Comparison of ENCODE assay signal across 9 cellular contexts in the genomic region with DNA sequence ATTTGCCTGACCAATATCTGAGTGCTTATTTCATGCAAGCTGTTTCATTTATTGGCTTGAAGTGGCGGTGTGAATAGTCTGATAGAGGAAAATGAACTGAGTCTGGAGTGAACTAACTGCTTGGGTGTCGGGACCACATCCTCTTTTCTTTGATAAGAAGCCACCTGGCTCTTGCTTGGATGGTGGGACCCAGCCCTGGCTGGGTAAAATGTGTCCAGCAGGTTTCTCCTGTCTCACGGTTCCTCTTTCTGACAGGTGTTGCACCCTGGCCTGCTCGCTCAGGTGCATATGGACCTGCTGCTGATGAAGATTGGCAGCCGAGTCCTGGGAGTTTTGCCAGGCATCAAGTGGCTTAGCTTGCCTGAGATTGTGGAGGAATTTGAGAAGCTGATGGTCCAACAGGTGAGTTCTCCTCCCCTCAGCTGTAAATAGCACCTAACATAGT. TPM values are rescaled to one million over a fixed set of nuclear protein-coding genes. Genes with fewer than 3 reads are reported as not detected.
DNase-seq lines count a peak whose midpoint lies in the region; ATAC-seq and TF ChIP-seq lines count a peak whose summit lies in the region.
"Had no signal": no experiment of that assay in that cellular context is flagged by ENCODE, and none has a peak within 500 bp of the region (broad histone marks: within the 10 kb centered on the region; RNA-seq: fewer than 3 reads in every experiment).

No MANE protein-coding gene starts in this region.

- no peaks in the 10 kb centered on the region for H3K9me3 Mint-ChIP-seq in WTC11

- H3K4me2 ChIP-seq in neural cell (ENCODE audit: low read length), result no peak overlapping the region

- H2AFZ ChIP-seq in neural cell (ENCODE audit: low read depth, low read length), result no peak overlapping the region

- peaks cover 4% of the 10 kb centered on the region for H3K36me3 Mint-ChIP-seq in WTC11

- no peaks in the 10 kb centered on the region for H3K9me3 ChIP-seq in neural cell (ENCODE audit: low read length)

- CTCF ChIA-PET in WTC11 (lab: Charles Lee), result interaction anchor here (1.2 to 3.4 kb wide), 9 partner anchors 12 to 309 kb away, joined by 3 to 21 read pairs (median 7); partner anchors contain the start of gene DENND2A

- H3K36me3 ChIP-seq in neural cell (ENCODE audit: insufficient read depth, low read length), result no peaks in the 10 kb centered on the region

- TF ChIP-seq CTCF in WTC11 (IDR thresholded peaks at IDR 0.05), result no peak
- TF ChIP-seq CTCF in neural cell (IDR thresholded peaks at IDR 0.05; ENCODE audit: poor library complexity, severe bottlenecking), result no peak

- POLR2A ChIA-PET in WTC11 (lab: Charles Lee), result interaction anchor here (0.5 to 0.6 kb wide), 2 partner anchors 158 to 159 kb away, joined by 3 read pairs; no protein-coding TSS in a partner anchor

- H3K4me3 Mint-ChIP-seq in WTC11, result peak overlapping the region; percentile 76

- 0 out of 2 replicates have a peak, but pooled peaks cover 2% of the 10 kb centered on the region for H3K27me3 Mint-ChIP-seq in WTC11 (ENCODE audit: low read depth)

- H3K27me3 ChIP-seq in neural cell (ENCODE audit: insufficient read depth, low read depth, low read length), result peaks cover 13% of the 10 kb centered on the region

- H3K4me1 Mint-ChIP-seq in WTC11, result peaks cover 11% of the 10 kb centered on the region

- no peak overlapping the region for H3K9ac ChIP-seq in neural cell (ENCODE audit: low read length)

- peak overlapping the region; percentile 74 for H3K4me3 ChIP-seq in neural cell (ENCODE audit: low read length)

- TF ChIP-seq EP300 in neural cell (conservative IDR thresholded peaks at IDR 0.05; ENCODE audit: poor library complexity, severe bottlenecking), result no peak

- ATAC-seq in GM18499 (IDR thresholded peaks at IDR 0.05; ENCODE audit: insufficient read depth, unreplicated experiment) (peak; percentile 35), HG02798 (IDR thresholded peaks at IDR 0.05; ENCODE audit: poor library complexity, unreplicated experiment) (peak; percentile 26), WTC11 (no peak)

- H3K27ac Mint-ChIP-seq in WTC11, result no peak overlapping the region

- no peak for DNase-seq in WTC11 (ENCODE audit: low spot score)
- DNase-seq in NCI-H1436 treated with DMSO at 0.1 percent for 48 hours (lab: John Stamatoyannopoulos, UW), result no peak
- DNase-seq in stimulated activated CD8-positive, alpha-beta memory T cell treated with anti-CD3 and anti-CD28 coated beads, Interleukin-4, amount 100 ng/mL, for 48 hours, result no peak
- DNase-seq in NCI-H1092 treated with DMSO at 0.1 percent for 48 hours (lab: John Stamatoyannopoulos, UW), result no peak
- DNase-seq in NCI-H1694 (lab: John Stamatoyannopoulos, UW), result no peak

- no peak for TF ChIP-seq RAD21 in neural cell (conservative IDR thresholded peaks at IDR 0.05)

- H4K20me1 ChIP-seq in neural cell (ENCODE audit: insufficient read depth), result no peaks in the 10 kb centered on the region

- no peaks in the 10 kb centered on the region for H3K79me2 ChIP-seq in neural cell (replicated peaks; ENCODE audit: insufficient read depth, low read length)

- H3F3A ChIP-seq in neural cell (ENCODE audit: insufficient read depth, low read length, poor library complexity, severe bottlenecking), result no peaks in the 10 kb centered on the region

- H3K27ac ChIP-seq in neural cell (ENCODE audit: low read length), result no peak overlapping the region

- no peaks in the 10 kb centered on the region for H3K9me2 ChIP-seq in neural cell (ENCODE audit: insufficient read depth, low read length)

TF ChIP-seq in WTC11, 78 proteins besides CTCF, POLR2A, EP300 and RAD21:
- no peak for TF ChIP-seq FOXK1 (CRISPR knock-in tag; IDR thresholded peaks at IDR 0.05)
- TF ChIP-seq IRF1 (CRISPR knock-in tag; IDR thresholded peaks at IDR 0.05), result no peak
- no peak for TF ChIP-seq NR2C2 (CRISPR knock-in tag; IDR thresholded peaks at IDR 0.05)
- TF ChIP-seq NR1H2 (CRISPR knock-in tag; IDR thresholded peaks at IDR 0.05), result no peak
- no peak for TF ChIP-seq ZNF423 (CRISPR knock-in tag; IDR thresholded peaks at IDR 0.05)
- no peak for TF ChIP-seq CREB1 (CRISPR knock-in tag; IDR thresholded peaks at IDR 0.05)
- no peak for TF ChIP-seq GRHL2 (CRISPR knock-in tag; IDR thresholded peaks at IDR 0.05; ENCODE audit: insufficient replicate concordance, severe bottlenecking)
- TF ChIP-seq, protein P1, sequence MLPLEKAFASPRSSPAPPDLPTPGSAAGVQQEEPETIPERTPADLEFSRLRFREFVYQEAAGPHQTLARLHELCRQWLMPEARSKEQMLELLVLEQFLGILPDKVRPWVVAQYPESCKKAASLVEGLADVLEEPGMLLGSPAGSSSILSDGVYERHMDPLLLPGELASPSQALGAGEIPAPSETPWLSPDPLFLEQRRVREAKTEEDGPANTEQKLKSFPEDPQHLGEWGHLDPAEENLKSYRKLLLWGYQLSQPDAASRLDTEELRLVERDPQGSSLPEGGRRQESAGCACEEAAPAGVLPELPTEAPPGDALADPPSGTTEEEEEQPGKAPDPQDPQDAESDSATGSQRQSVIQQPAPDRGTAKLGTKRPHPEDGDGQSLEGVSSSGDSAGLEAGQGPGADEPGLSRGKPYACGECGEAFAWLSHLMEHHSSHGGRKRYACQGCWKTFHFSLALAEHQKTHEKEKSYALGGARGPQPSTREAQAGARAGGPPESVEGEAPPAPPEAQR (CRISPR knock-in tag; IDR thresholded peaks at IDR 0.05), result no peak
- TF ChIP-seq ZNF138 (CRISPR knock-in tag; conservative IDR thresholded peaks at IDR 0.05), result no peak
- no peak for TF ChIP-seq ZNF232 (CRISPR knock-in tag; IDR thresholded peaks at IDR 0.05)
- no peak for TF ChIP-seq E2F5 (CRISPR knock-in tag; IDR thresholded peaks at IDR 0.05)
- TF ChIP-seq SOX15 (CRISPR knock-in tag; IDR thresholded peaks at IDR 0.05), result no peak
- TF ChIP-seq ZNF317 (CRISPR knock-in tag; IDR thresholded peaks at IDR 0.05; ENCODE audit: borderline replicate concordance, low read depth), result no peak

TF ChIP-seq in neural cell, 6 proteins besides CTCF, POLR2A, EP300 and RAD21:
- TF ChIP-seq MXI1 (conservative IDR thresholded peaks at IDR 0.05; ENCODE audit: poor library complexity, severe bottlenecking) (no peak), POLR2AphosphoS5 (IDR thresholded peaks at IDR 0.05) (no peak), TAF1 (IDR thresholded peaks at IDR 0.05; ENCODE audit: low read depth) (no peak), SMC3 (conservative IDR thresholded peaks at IDR 0.05; ENCODE audit: poor library complexity) (no peak), EZH2 (IDR thresholded peaks at IDR 0.05; ENCODE audit: borderline replicate concordance, insufficient read depth, low read length, poor library complexity, severe bottlenecking) (no peak)
- TF ChIP-seq, protein P2, sequence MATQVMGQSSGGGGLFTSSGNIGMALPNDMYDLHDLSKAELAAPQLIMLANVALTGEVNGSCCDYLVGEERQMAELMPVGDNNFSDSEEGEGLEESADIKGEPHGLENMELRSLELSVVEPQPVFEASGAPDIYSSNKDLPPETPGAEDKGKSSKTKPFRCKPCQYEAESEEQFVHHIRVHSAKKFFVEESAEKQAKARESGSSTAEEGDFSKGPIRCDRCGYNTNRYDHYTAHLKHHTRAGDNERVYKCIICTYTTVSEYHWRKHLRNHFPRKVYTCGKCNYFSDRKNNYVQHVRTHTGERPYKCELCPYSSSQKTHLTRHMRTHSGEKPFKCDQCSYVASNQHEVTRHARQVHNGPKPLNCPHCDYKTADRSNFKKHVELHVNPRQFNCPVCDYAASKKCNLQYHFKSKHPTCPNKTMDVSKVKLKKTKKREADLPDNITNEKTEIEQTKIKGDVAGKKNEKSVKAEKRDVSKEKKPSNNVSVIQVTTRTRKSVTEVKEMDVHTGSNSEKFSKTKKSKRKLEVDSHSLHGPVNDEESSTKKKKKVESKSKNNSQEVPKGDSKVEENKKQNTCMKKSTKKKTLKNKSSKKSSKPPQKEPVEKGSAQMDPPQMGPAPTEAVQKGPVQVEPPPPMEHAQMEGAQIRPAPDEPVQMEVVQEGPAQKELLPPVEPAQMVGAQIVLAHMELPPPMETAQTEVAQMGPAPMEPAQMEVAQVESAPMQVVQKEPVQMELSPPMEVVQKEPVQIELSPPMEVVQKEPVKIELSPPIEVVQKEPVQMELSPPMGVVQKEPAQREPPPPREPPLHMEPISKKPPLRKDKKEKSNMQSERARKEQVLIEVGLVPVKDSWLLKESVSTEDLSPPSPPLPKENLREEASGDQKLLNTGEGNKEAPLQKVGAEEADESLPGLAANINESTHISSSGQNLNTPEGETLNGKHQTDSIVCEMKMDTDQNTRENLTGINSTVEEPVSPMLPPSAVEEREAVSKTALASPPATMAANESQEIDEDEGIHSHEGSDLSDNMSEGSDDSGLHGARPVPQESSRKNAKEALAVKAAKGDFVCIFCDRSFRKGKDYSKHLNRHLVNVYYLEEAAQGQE (IDR thresholded peaks at IDR 0.05; ENCODE audit: borderline replicate concordance), result no peak
TF ChIP-seq in neural cell: peak in this region for 0.

RNA-seq across cellular contexts. Expression of gene ADCK2, which starts 1.6 kb away (rescaled TPM):
- total RNA-seq in WTC11 (2021), result 10.1 to 12.7 TPM (median 12.0 TPM) in 3 replicates
- 18.3 and 20.2 TPM in 2 replicates for polyA plus RNA-seq in neural cell
- 23.5 and 29.9 TPM in 2 replicates for polyA minus RNA-seq in neural cell

RNA-seq across cellular contexts. Expression of gene NDUFB2, which starts 22.1 kb away (rescaled TPM):
- total RNA-seq in WTC11 (2021), result 152 to 170 TPM (median 162 TPM) in 3 replicates
- polyA plus RNA-seq in neural cell, result 704 and 745 TPM in 2 replicates
- polyA minus RNA-seq in neural cell, result 75.0 and 126 TPM in 2 replicates

RNA-seq across cellular contexts. Expression of gene DENND2A, which starts 33.8 kb away (rescaled TPM):
- 10.0 to 13.6 TPM (median 12.7 TPM) in 3 replicates for total RNA-seq in WTC11 (2021)
- polyA plus RNA-seq in neural cell, result 21.7 and 24.5 TPM in 2 replicates
- 40.3 and 42.4 TPM in 2 replicates for polyA minus RNA-seq in neural cell
- total RNA-seq: LHCN-M2 had no signal
